Comparison of ENCODE assay signal across 9 cellular contexts in genomic region chr19:16540948-16541347, GRCh38. TPM values are rescaled to one million over a fixed set of nuclear protein-coding genes. Genes with fewer than 3 reads are reported as not detected.
DNase-seq lines count a peak whose midpoint lies in the region; ATAC-seq and TF ChIP-seq lines count a peak whose summit lies in the region.
"Had no signal": no experiment of that assay in that cellular context is flagged by ENCODE, and none has a peak within 500 bp of the region (broad histone marks: within the 10 kb centered on the region; RNA-seq: fewer than 3 reads in every experiment).

No MANE protein-coding gene starts in this region.

- peak overlapping the region; percentile 89 for H3K4me3 Mint-ChIP-seq in T-helper 17 cell

- H3K9me3 ChIP-seq in T-helper 17 cell (ENCODE audit: control insufficient read depth, low read length, poor library complexity, severe bottlenecking), result no peaks in the 10 kb centered on the region

- no peak for DNase-seq in T-helper 17 cell
- no peak for DNase-seq in foreskin fibroblast
- DNase-seq in skeletal muscle cell (ENCODE audit: low read depth), result no peak
- no peak for DNase-seq in HCEC 1CT
- DNase-seq: NCI-H446 treated with DMSO at 0.1 percent for 48 hours had no signal

- H3K27ac Mint-ChIP-seq in T-helper 17 cell, result peak overlapping the region; percentile 93

- peaks cover 41% of the 10 kb centered on the region for H3K4me1 Mint-ChIP-seq in T-helper 17 cell

- TF ChIP-seq CTCF in GM12875 (IDR thresholded peaks at IDR 0.05; ENCODE audit: borderline replicate concordance, insufficient read depth, low read depth, low read length) (no peak), foreskin fibroblast (IDR thresholded peaks at IDR 0.05; ENCODE audit: low read depth, low read length) (no peak)

- ATAC-seq in T-helper 17 cell (no peak), GM19452 (IDR thresholded peaks at IDR 0.05; ENCODE audit: unreplicated experiment) (no peak), HG02798 (IDR thresholded peaks at IDR 0.05; ENCODE audit: poor library complexity, unreplicated experiment) (no peak), HG03139 (IDR thresholded peaks at IDR 0.05; ENCODE audit: unreplicated experiment) (no peak)

- H3K27me3 Mint-ChIP-seq in T-helper 17 cell, result no peaks in the 10 kb centered on the region

- H3K4me3 ChIP-seq in GM12875 (ENCODE audit: low read depth, low read length) (peak overlapping the region; percentile 94), foreskin fibroblast (ENCODE audit: low read depth in 1 of 2, low read length in 2 of 2) (peak overlapping the region; percentile 87 to 91), skeletal muscle cell (ENCODE audit: low read depth, low read length) (peak overlapping the region; percentile 94)

- peaks cover 3% of the 10 kb centered on the region for H3K36me3 Mint-ChIP-seq in T-helper 17 cell (ENCODE audit: low read depth)

RNA-seq across cellular contexts. Expression of gene CHERP, which starts 1.3 kb away (rescaled TPM):
- 10 to 100 TPM; 50.1 to 63.7 TPM for total RNA-seq in T-helper 17 cell

RNA-seq across cellular contexts. Expression of gene SLC35E1, which starts 31.3 kb away (rescaled TPM):
- total RNA-seq in T-helper 17 cell, result 10 to 100 TPM; 68.1 to 75.9 TPM

RNA-seq across cellular contexts. Expression of gene C19orf44, which starts 44.8 kb away (rescaled TPM):
- total RNA-seq in T-helper 17 cell, result 1 to 10 TPM; 1.3 to 2.1 TPM

RNA-seq across cellular contexts. Expression of gene CALR3, which starts 45.0 kb away (rescaled TPM):
- not detected for total RNA-seq in T-helper 17 cell
